ENCODE assay signal across 8 cellular contexts in genomic region chr14:55454264-55455151, GRCh38. TPM values are rescaled to one million over a fixed set of nuclear protein-coding genes. Genes with fewer than 3 reads are reported as not detected.
DNase-seq lines count a peak whose midpoint lies in the region; ATAC-seq and TF ChIP-seq lines count a peak whose summit lies in the region.

No MANE protein-coding gene starts in this region.

- POLR2A ChIA-PET in AG04450 (lab: Yijun Ruan, JAX): interaction anchor here (0.7 kb wide), 1 partner anchor 93 kb away, joined by 5 read pairs; no protein-coding TSS in a partner anchor
- POLR2A ChIA-PET in PC-3 (lab: Charles Lee; ENCODE audit: unreplicated experiment): interaction anchor here (0.5 kb wide), 1 partner anchor 966 kb away, joined by 3 read pairs; no protein-coding TSS in a partner anchor
- POLR2A ChIA-PET in activated CD8-positive, alpha-beta T cell treated with anti-CD3 and anti-CD28 coated beads for 36 hours (lab: Charles Lee): no interaction called here

- H3K27ac ChIP-seq in AG04450 (ENCODE audit: low read depth, low read length): no peak overlapping the region
- peak overlapping the region; percentile 84 for H3K27ac ChIP-seq in PC-3 (ENCODE audit: low read length)
- H3K27ac ChIP-seq in esophagus squamous epithelium: peak overlapping the region in 3 of 4 donors; percentile 6 to 46 (median 40)
- no peak overlapping the region for H3K27ac ChIP-seq in parathyroid adenoma

- H3K9me2 ChIP-seq in PC-3 (replicated peaks; ENCODE audit: low read length): no peaks in the 10 kb centered on the region

- H3K4me3 ChIP-seq in AG04450 (ENCODE audit: low read depth, low read length): no peak overlapping the region
- peak overlapping the region; percentile 42; the same call in 1 of the 2 replicates for H3K4me3 ChIP-seq in PC-3 (ENCODE audit: low read length)
- peak overlapping the region in 1 of 4 donors; percentile 15 for H3K4me3 ChIP-seq in esophagus squamous epithelium
- H3K4me3 ChIP-seq in parathyroid adenoma (ENCODE audit: low read depth, low read length): no peak overlapping the region
- H3K4me3 ChIP-seq in lower leg skin (ENCODE audit: low read depth, poor library complexity, severe bottlenecking): no peak overlapping the region

- H3K9ac ChIP-seq in PC-3 (ENCODE audit: low read length): peak overlapping the region; percentile 51
- H3K9ac ChIP-seq in parathyroid adenoma: no peak overlapping the region

- CTCF ChIA-PET in AG04450 (lab: Charles Lee) (interaction anchor here (0.8 to 1.5 kb wide), 2 partner anchors 8 to 1032 kb away, joined by 3 to 22 read pairs; no protein-coding TSS in a partner anchor), PC-3 (lab: Charles Lee) (interaction anchor here (0.9 to 1.6 kb wide), 2 partner anchors 16 to 146 kb away, joined by 4 read pairs; no protein-coding TSS in a partner anchor)
- CTCF ChIA-PET in activated CD8-positive, alpha-beta T cell treated with anti-CD3 and anti-CD28 coated beads for 36 hours (lab: Charles Lee): interaction anchor here (1.0 to 2.1 kb wide), 3 partner anchors 8 to 228 kb away, joined by 3 to 11 read pairs (median 3); no protein-coding TSS in a partner anchor

- H3K27me3 ChIP-seq in AG04450 (ENCODE audit: control insufficient read depth, insufficient read depth, low read length): no peaks in the 10 kb centered on the region
- H3K27me3 ChIP-seq in PC-3 (ENCODE audit: low read length): no peaks in the 10 kb centered on the region
- H3K27me3 ChIP-seq in esophagus squamous epithelium: no peaks in the 10 kb centered on the region
- H3K27me3 ChIP-seq in parathyroid adenoma (ENCODE audit: control insufficient read depth, insufficient read depth, low read length): no peaks in the 10 kb centered on the region

- H2AFZ ChIP-seq in PC-3 (ENCODE audit: low read length): peak overlapping the region; percentile 62
- peak overlapping the region; percentile 17 for H2AFZ ChIP-seq in parathyroid adenoma

- H3F3A ChIP-seq in PC-3 (ENCODE audit: low read length, unreplicated experiment): peaks cover 7% of the 10 kb centered on the region

- H3K4me2 ChIP-seq in PC-3 (ENCODE audit: low read length): peak overlapping the region; percentile 79
- no peak overlapping the region for H3K4me2 ChIP-seq in parathyroid adenoma (ENCODE audit: low read length)

- H3K9me3 ChIP-seq in AG04450 (ENCODE audit: control insufficient read depth, insufficient read depth, low read length) (no peaks in the 10 kb centered on the region), PC-3 (ENCODE audit: low read length) (no peaks in the 10 kb centered on the region), esophagus squamous epithelium (no peaks in the 10 kb centered on the region), parathyroid adenoma (ENCODE audit: control insufficient read depth, low read length) (no peaks in the 10 kb centered on the region)

- H3K9me3 Mint-ChIP-seq in activated CD8-positive, alpha-beta T cell treated with anti-CD3 and anti-CD28 coated beads for 36 hours: no peaks in the 10 kb centered on the region

- TF ChIP-seq CTCF in AG04450 (IDR thresholded peaks at IDR 0.05; ENCODE audit: low read depth, low read length) (no peak), PC-3 (conservative IDR thresholded peaks at IDR 0.05; ENCODE audit: low read depth, low read length) (no peak), esophagus squamous epithelium (IDR thresholded peaks at IDR 0.05) (no peak), parathyroid adenoma (IDR thresholded peaks at IDR 0.05) (no peak), lower leg skin (IDR thresholded peaks at IDR 0.05) (no peak)
- no peak for TF ChIP-seq CTCF in activated CD8-positive, alpha-beta T cell treated with anti-CD3 and anti-CD28 coated beads for 36 hours (IDR thresholded peaks at IDR 0.05)

- ATAC-seq in PC-3 (peak; percentile 58), HG03025 (IDR thresholded peaks at IDR 0.05; ENCODE audit: low FRiP score, unreplicated experiment) (no peak)
- no peak for ATAC-seq in activated CD8-positive, alpha-beta T cell treated with anti-CD3 and anti-CD28 coated beads for 36 hours

- H3K36me3 ChIP-seq in PC-3 (ENCODE audit: low read depth, low read length): no peaks in the 10 kb centered on the region
- no peaks in the 10 kb centered on the region for H3K36me3 ChIP-seq in esophagus squamous epithelium
- H3K36me3 ChIP-seq in parathyroid adenoma (ENCODE audit: control insufficient read depth, insufficient read depth, low read length): no peaks in the 10 kb centered on the region

- H3K4me1 ChIP-seq in PC-3 (ENCODE audit: insufficient read depth, low read length): peaks cover 67% of the 10 kb centered on the region
- H3K4me1 ChIP-seq in esophagus squamous epithelium: peaks cover 17 to 68% (median 33%) of the 10 kb centered on the region in 3 donors
- no peaks in the 10 kb centered on the region for H3K4me1 ChIP-seq in parathyroid adenoma

- H4K20me1 ChIP-seq in PC-3 (ENCODE audit: low read length): no peaks in the 10 kb centered on the region

- H3K4me1 Mint-ChIP-seq in activated CD8-positive, alpha-beta T cell treated with anti-CD3 and anti-CD28 coated beads for 36 hours (ENCODE audit: low read depth): peaks cover 6% of the 10 kb centered on the region

- no peak for TF ChIP-seq RAD21 in Ishikawa (IDR thresholded peaks at IDR 0.05; ENCODE audit: low read depth)

- intact Hi-C loops in PC-3 (cut with micrococcal nuclease): no loop called here
- intact Hi-C loops in esophagus squamous epithelium (cut with DNase I): no loop called here
- intact Hi-C loops in lower leg skin (cut with DNase I; ENCODE audit: low total_unique reads): no loop called here
- intact Hi-C loops in activated CD8-positive, alpha-beta T cell treated with anti-CD3 and anti-CD28 coated beads for 36 hours (cut with micrococcal nuclease): no loop called here

- peak; percentile 40; the same call in 1 of the 2 replicates for TF ChIP-seq EP300 in Ishikawa (IDR thresholded peaks at IDR 0.05; ENCODE audit: borderline replicate concordance)

- H3K4me3 Mint-ChIP-seq in activated CD8-positive, alpha-beta T cell treated with anti-CD3 and anti-CD28 coated beads for 36 hours: no peak overlapping the region

- no peak overlapping the region for H3K27ac Mint-ChIP-seq in activated CD8-positive, alpha-beta T cell treated with anti-CD3 and anti-CD28 coated beads for 36 hours

- no peaks in the 10 kb centered on the region for H3K79me2 ChIP-seq in PC-3 (ENCODE audit: low read length)
- H3K79me2 ChIP-seq in parathyroid adenoma: no peaks in the 10 kb centered on the region

- DNase-seq in AG04450 (ENCODE audit: low read depth, low spot score) (peak; percentile 52), PC-3 (peak; percentile 96), esophagus squamous epithelium (lab: John Stamatoyannopoulos, UW) (no peak), lower leg skin (ENCODE audit: low spot score in 2 of 2) (no peak)
- DNase-seq in activated CD8-positive, alpha-beta T cell treated with anti-CD3 and anti-CD28 coated beads for 36 hours: no peak

- no peaks in the 10 kb centered on the region for H3K36me3 Mint-ChIP-seq in activated CD8-positive, alpha-beta T cell treated with anti-CD3 and anti-CD28 coated beads for 36 hours (ENCODE audit: low read depth)

- no TSS peak for BruUV-seq in PC-3 (replicated peaks; lab: Mats Ljungman, UMichigan)

- WGBS in esophagus squamous epithelium, 2 donors: 16 to 26% methylated on average over 11 of the region's 14 CpGs
- 24 to 28% methylated on average over 14 of the region's 14 CpGs for WGBS in lower leg skin, 2 donors

- H3K27me3 Mint-ChIP-seq in activated CD8-positive, alpha-beta T cell treated with anti-CD3 and anti-CD28 coated beads for 36 hours: no peaks in the 10 kb centered on the region

- TF ChIP-seq POLR2A in esophagus squamous epithelium (IDR thresholded peaks at IDR 0.05) (no peak), lower leg skin (IDR thresholded peaks at IDR 0.05) (no peak)

TF ChIP-seq in Ishikawa, 13 proteins besides CTCF, POLR2A, EP300 and RAD21:
- TF ChIP-seq TCF12 (IDR thresholded peaks at IDR 0.05; ENCODE audit: low read depth) (peak; percentile 56; the same call in 1 of the 2 replicates), ZBTB7A (IDR thresholded peaks at IDR 0.05; ENCODE audit: low read depth) (no peak), TEAD4 (IDR thresholded peaks at IDR 0.05) (peak; percentile 27; the same call in 1 of the 2 replicates), NFIC (IDR thresholded peaks at IDR 0.05) (peak; percentile 94)

RNA-seq across cellular contexts. Expression of gene TBPL2, which starts 14.1 kb away (rescaled TPM):
- not detected in 2 replicates for polyA plus RNA-seq in AG04450 (2011; rRNA removed)
- polyA minus RNA-seq in AG04450 (2011; rRNA and poly(A)+ RNA removed): not detected in 2 replicates
- not detected in 2 replicates for total RNA-seq in PC-3 (2014; rRNA removed)
- not detected for total RNA-seq in esophagus squamous epithelium
- not detected for total RNA-seq in lower leg skin
- not detected for total RNA-seq in activated CD8-positive, alpha-beta T cell treated with anti-CD3 and anti-CD28 coated beads for 36 hours

RNA-seq across cellular contexts. Expression of gene ATG14, which starts 42.9 kb away (rescaled TPM):
- polyA plus RNA-seq in AG04450 (2011; rRNA removed): 12.2 and 14.9 TPM in 2 replicates
- polyA minus RNA-seq in AG04450 (2011; rRNA and poly(A)+ RNA removed): 11.1 and 14.0 TPM in 2 replicates
- total RNA-seq in PC-3 (2014; rRNA removed): 20.2 and 22.5 TPM in 2 replicates
- 10 to 100 TPM in 1 of 4 donors, 1 to 10 TPM in 3; 4.6 to 12.8 (median 7.5) TPM for total RNA-seq in esophagus squamous epithelium
- 10 to 100 TPM; 14.8 to 24.9 (median 17.2) TPM for total RNA-seq in lower leg skin
- 1 to 10 TPM; 5.1 to 5.5 TPM for total RNA-seq in activated CD8-positive, alpha-beta T cell treated with anti-CD3 and anti-CD28 coated beads for 36 hours

Comparison
In these comparisons a context has a peak if more than half of its experiments do, and no peak if none do; other contexts are left out.
1. DNase-seq: peak in AG04450 (single experiment) and PC-3 (single experiment); none in esophagus squamous epithelium (single experiment), lower leg skin (0 of 2) and activated CD8-positive, alpha-beta T cell treated with anti-CD3 and anti-CD28 coated beads for 36 hours (single experiment).
2. H3K27ac ChIP-seq: peak in PC-3 (single experiment) and esophagus squamous epithelium (3 of 4); none in AG04450 (single experiment) and parathyroid adenoma (single experiment).